ENCODE assay signal across 8 cellular contexts in the genomic region with DNA sequence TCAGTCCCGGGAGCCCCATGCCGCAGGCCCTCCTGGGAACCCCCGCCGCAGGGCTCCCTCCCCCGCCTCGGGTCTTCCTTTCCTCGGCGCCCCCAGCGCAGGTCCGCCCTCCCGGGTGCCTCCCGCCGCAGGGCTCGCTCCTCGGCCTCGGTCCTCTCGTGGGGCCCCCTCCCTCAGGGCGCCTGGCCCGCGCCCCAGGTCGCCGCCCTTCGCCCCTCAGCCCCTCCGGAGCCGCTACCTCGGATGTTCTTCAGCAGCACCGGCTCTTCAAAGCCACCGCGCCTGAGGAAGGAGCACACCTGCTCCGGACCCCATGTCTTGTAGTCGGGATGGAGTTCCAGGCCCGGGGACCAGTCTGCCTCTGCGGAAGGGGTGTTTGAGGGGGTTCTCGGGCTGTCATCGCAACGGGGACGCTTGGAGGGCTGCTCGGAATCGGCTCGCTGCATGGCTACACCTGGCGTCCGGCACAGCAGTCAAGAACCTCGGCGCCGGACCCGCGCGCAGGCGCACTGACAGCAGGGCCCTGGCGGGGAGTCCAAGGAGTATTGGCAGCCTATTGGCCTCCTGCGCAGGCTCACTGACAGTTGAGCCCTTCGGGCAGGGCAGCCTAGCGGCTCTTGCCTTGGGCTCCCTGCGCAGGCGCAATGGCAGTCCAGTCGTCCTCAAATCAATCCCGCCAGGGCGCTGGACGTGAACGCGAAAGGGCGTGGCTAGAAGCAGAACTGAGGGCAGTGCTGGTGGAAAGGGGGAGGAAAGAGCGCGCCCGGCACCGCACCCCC. TPM values are rescaled to one million over a fixed set of nuclear protein-coding genes. Genes with fewer than 3 reads are reported as not detected.
A peak's percentile ranks its signal among the peaks of the same experiment; 100 is the strongest.
DNase-seq lines count a peak whose midpoint lies in the region; ATAC-seq and TF ChIP-seq lines count a peak whose summit lies in the region.

A gene (minus strand): TSS at position 511 of the 779 bp plus-strand sequence. CDS start 65 bp downstream, at position 446.

- H3K27ac ChIP-seq in Panc1 (ENCODE audit: low read length) (peak within 1 kb of the TSS; percentile 92), esophagus muscularis mucosa (replicated peaks in 1 of 4) (peak within 1 kb of the TSS; percentile 95 to 97 (median 96))

- TF ChIP-seq CTCF in Panc1 (IDR thresholded peaks at IDR 0.05) = no peak
- TF ChIP-seq CTCF in esophagus muscularis mucosa (IDR thresholded peaks at IDR 0.05) = peak; percentile 9 to 39 (median 15)

- WGBS in esophagus muscularis mucosa = under 1% methylated on average over 24 of the region's 66 CpGs

- no peaks in the 10 kb centered on the region for H3K36me3 ChIP-seq in Panc1 (ENCODE audit: control insufficient read depth, insufficient read depth, low read length)
- H3K36me3 ChIP-seq in esophagus muscularis mucosa = peaks cover under 1 to 14% (median 3%) of the 10 kb centered on the region in 4 donors

- DNase-seq in DMS53 (lab: John Stamatoyannopoulos, UW) (peak; percentile 99), KBM-7 (peak; percentile 86), Panc1 (ENCODE audit: low read depth, low spot score) (peak; percentile 94), esophagus muscularis mucosa (ENCODE audit: extremely low spot score) (peak; percentile 99), myocyte (ENCODE audit: low read depth) (peak; percentile 99)
- peak; percentile 94 to 96 for DNase-seq in activated T-cell treated with anti-CD3 and anti-CD28 coated beads, Interleukin-2, amount 50 U/mL, for 48 hours
- DNase-seq in stimulated activated CD8-positive, alpha-beta memory T cell treated with anti-CD3 and anti-CD28 coated beads, Interleukin-7, amount 100 ng/mL, for 48 hours (ENCODE audit: extremely low read depth in 1 of 2, low read depth in 1 of 2) = peak; percentile 87 to 94

- BruUV-seq in Panc1 (replicated peaks; lab: Mats Ljungman, UMichigan) = no TSS peak

- H3K4me1 ChIP-seq in Panc1 (ENCODE audit: control insufficient read depth, insufficient read depth, low read length) (peaks cover 17% of the 10 kb centered on the region), esophagus muscularis mucosa (peaks cover 27 to 65% (median 54%) of the 10 kb centered on the region in 4 donors)

- intact Hi-C loops in Panc1 (cut with micrococcal nuclease; ENCODE audit: unreplicated experiment) (no loop called here), esophagus muscularis mucosa (cut with DNase I) (no loop called here)

- peak; percentile 88 for TF ChIP-seq POLR2A in esophagus muscularis mucosa (IDR thresholded peaks at IDR 0.05; ENCODE audit: low read depth)

- ATAC-seq in GM21619 (IDR thresholded peaks at IDR 0.05; ENCODE audit: unreplicated experiment) (peak; percentile 86), Panc1 (peak; percentile 98)

- no peak for TF ChIP-seq EP300 in esophagus muscularis mucosa (IDR thresholded peaks at IDR 0.05)

- POLR2A ChIA-PET in Panc1 (lab: Charles Lee) = no interaction called here

- CTCF ChIA-PET in Panc1 (lab: Charles Lee) = interaction anchor here (0.5 kb wide), 1 partner anchor 275 kb away, joined by 3 read pairs; no protein-coding TSS in a partner anchor

- in situ Hi-C loops in KBM-7 (cut with MboI; ENCODE audit: low pct_unique_long_range_greater_than_20kb, low sequenced_read_pairs) = no loop called here
- in situ Hi-C loops in Panc1 (cut with HindIII; ENCODE audit: low pct_unique_long_range_greater_than_20kb, low sequenced_read_pairs) = no loop called here

- H3K27me3 ChIP-seq in Panc1 (ENCODE audit: control insufficient read depth, insufficient read depth, low read length) = no peaks in the 10 kb centered on the region
- no peaks in the 10 kb centered on the region for H3K27me3 ChIP-seq in esophagus muscularis mucosa

- no peaks in the 10 kb centered on the region for H3K9me3 ChIP-seq in Panc1 (ENCODE audit: control insufficient read depth, insufficient read depth, low read depth, low read length)
- H3K9me3 ChIP-seq in esophagus muscularis mucosa = no peaks in the 10 kb centered on the region

- peak within 1 kb of the TSS; percentile 90 to 91 for H3K4me3 ChIP-seq in Panc1 (ENCODE audit: low read depth in 2 of 2, low read length in 2 of 2)
- peak within 1 kb of the TSS; percentile 75 to 100 (median 88) for H3K4me3 ChIP-seq in esophagus muscularis mucosa

RNA-seq across cellular contexts. Expression of the gene that starts here (rescaled TPM):
- 16.8 TPM for total RNA-seq in Panc1 (2021; ENCODE audit: unreplicated experiment)
- 8.9 TPM for polyA plus RNA-seq in Panc1 (2012; ENCODE audit: insufficient read length)
- 100 to 1,000 TPM; 373 to 639 (median 471) TPM for total RNA-seq in esophagus muscularis mucosa
- total RNA-seq in myocyte = 15.9 and 20.8 TPM in 2 replicates
- 7.3 TPM for polyA plus RNA-seq in myocyte (2012)

Comparison
In these comparisons a context has a peak if more than half of its experiments do, and no peak if none do; other contexts are left out.
1. Peak in every context shown above with its lines: DNase-seq, ATAC-seq, H3K4me3 ChIP-seq and H3K27ac ChIP-seq.
2. RNA of the gene that starts here (total RNA-seq): 373 to 639 TPM in esophagus muscularis mucosa; 15.9 to 20.8 TPM in myocyte and 16.8 TPM in Panc1 (single experiment); every median in the first group is over 10 times any median in the second.